ENCODE assay signal across 22 cellular contexts in genomic region chr20:17630151-17630805, GRCh38.
"Had no signal": no experiment of that assay in that cellular context is flagged by ENCODE, and none has a peak within 500 bp of the region (broad histone marks: within the 10 kb centered on the region; RNA-seq: fewer than 3 reads in every experiment).

No MANE protein-coding gene starts in this region.

- H3K36me3 Mint-ChIP-seq: activated naive CD4-positive, alpha-beta T cell treated with anti-CD3 and anti-CD28 coated beads, Interleukin-2, amount 50 U/mL, for 72 hours had no signal

- H3K9me3 Mint-ChIP-seq: activated B cell treated with CpG ODN at 0.5 μM for 24 hours; activated naive CD4-positive, alpha-beta T cell treated with anti-CD3 and anti-CD28 coated beads, Interleukin-2, amount 50 U/mL, for 72 hours; activated T-cell treated with anti-CD3 and anti-CD28 coated beads, Interleukin-2, amount 50 U/mL, for 4 hours; nephron had no signal

- H3K4me3 ChIP-seq: adrenal gland, dorsolateral prefrontal cortex, tibial nerve, uterus had no signal

- DNase-seq: activated B cell treated with CpG ODN at 0.5 μM for 24 hours; activated CD4-positive, alpha-beta T cell treated with anti-CD3 and anti-CD28 coated beads for 4 hours; activated CD8-positive, alpha-beta T cell treated with anti-CD3 and anti-CD28 coated beads, Interleukin-2, amount 10 ng/mL, durations not matched to agents 7 days and 5 days; activated gamma-delta T cell treated with Interleukin-2 at 50 U/mL for 16 hours; activated T-cell treated with anti-CD3 and anti-CD28 coated beads, Interleukin-2, amount 50 U/mL, for 4 hours; adrenal gland; caudate nucleus; dorsolateral prefrontal cortex; foreskin keratinocyte; hypothalamus; mammary epithelial cell; midbrain; occipital lobe; retina; stimulated activated CD4-positive, alpha-beta T cell treated with anti-CD3 and anti-CD28 coated beads, Interleukin-2, amount 100 ng/mL, for 24 hours; stimulated activated naive CD8-positive, alpha-beta T cell treated with anti-CD3 and anti-CD28 coated beads, Interleukin-15, Interleukin-2, amounts not matched to agents 100 U/mL and 50 U/mL, for 24 hours; substantia nigra; uterus had no signal

- H3K4me1 ChIP-seq: foreskin keratinocyte had no signal

- H3K4me3 Mint-ChIP-seq: activated B cell treated with CpG ODN at 0.5 μM for 24 hours; activated CD8-positive, alpha-beta T cell treated with anti-CD3 and anti-CD28 coated beads, Interleukin-2, amount 10 ng/mL, durations not matched to agents 7 days and 5 days; activated T-cell treated with anti-CD3 and anti-CD28 coated beads, Interleukin-2, amount 50 U/mL, for 4 hours; nephron had no signal

- H3K27me3 ChIP-seq: adrenal gland, dorsolateral prefrontal cortex, foreskin keratinocyte, tibial nerve, uterus had no signal

- H3K27ac ChIP-seq: adrenal gland, foreskin keratinocyte, tibial nerve, uterus had no signal

- H3K27ac Mint-ChIP-seq: activated B cell treated with CpG ODN at 0.5 μM for 24 hours; activated CD8-positive, alpha-beta T cell treated with anti-CD3 and anti-CD28 coated beads, Interleukin-2, amount 10 ng/mL, durations not matched to agents 7 days and 5 days; nephron had no signal

- H3K36me3 ChIP-seq: uterus had no signal

- H3K27me3 Mint-ChIP-seq: activated B cell treated with CpG ODN at 0.5 μM for 24 hours had no signal

- H3K9me3 ChIP-seq: adrenal gland, tibial nerve, uterus had no signal

- ATAC-seq: activated CD8-positive, alpha-beta T cell treated with anti-CD3 and anti-CD28 coated beads, Interleukin-2, amount 10 ng/mL, durations not matched to agents 7 days and 5 days; activated naive CD4-positive, alpha-beta T cell treated with anti-CD3 and anti-CD28 coated beads, Interleukin-2, amount 50 U/mL, for 72 hours; activated T-cell treated with anti-CD3 and anti-CD28 coated beads, Interleukin-2, amount 50 U/mL, for 4 hours; foreskin keratinocyte; left lobe of liver; stimulated activated naive CD8-positive, alpha-beta T cell treated with anti-CD3 and anti-CD28 coated beads, Interleukin-15, Interleukin-2, amounts not matched to agents 100 U/mL and 50 U/mL, for 24 hours had no signal
